In genomic region chr1:38038836-38039235, GRCh38 we compare ENCODE assay signal across 19 cellular contexts. TPM values are rescaled to one million over a fixed set of nuclear protein-coding genes. Genes with fewer than 3 reads are reported as not detected.
A peak's percentile ranks its signal among the peaks of the same experiment; 100 is the strongest.
DNase-seq lines count a peak whose midpoint lies in the region; ATAC-seq and TF ChIP-seq lines count a peak whose summit lies in the region.
"Had no signal": no experiment of that assay in that cellular context is flagged by ENCODE, and none has a peak within 500 bp of the region (broad histone marks: within the 10 kb centered on the region; RNA-seq: fewer than 3 reads in every experiment).

No MANE protein-coding gene starts in this region.

- H2BK12ac ChIP-seq in neuronal stem cell (ENCODE audit: low read length), result no peak overlapping the region

- H2BK120ac ChIP-seq in neuronal stem cell (ENCODE audit: low read depth, low read length), result no peak overlapping the region

- H2BK15ac ChIP-seq in neuronal stem cell (ENCODE audit: low read length), result no peak overlapping the region

- H2BK5ac ChIP-seq in neuronal stem cell (ENCODE audit: low read length), result no peak overlapping the region

- H4K8ac ChIP-seq in neuronal stem cell (ENCODE audit: low read depth, low read length), result no peak overlapping the region

- H3K4me2 ChIP-seq in PC-3 (ENCODE audit: low read length) (peak overlapping the region; percentile 8; the same call in 1 of the 2 replicates), neuronal stem cell (ENCODE audit: insufficient read depth, low read length, poor library complexity, severe bottlenecking) (no peak overlapping the region)

- no TSS peak for BruUV-seq in PC-3 (replicated peaks; lab: Mats Ljungman, UMichigan)

- WGBS in neuronal stem cell (ENCODE audit: extremely low coverage in 2 of 2, insufficient read length in 2 of 2, insufficient replicate concordance in 1 of 2), 2 donors, result no CpG with 5 or more reads among the region's 10 CpGs

- H2AK5ac ChIP-seq in neuronal stem cell (ENCODE audit: low read depth, low read length), result no peak overlapping the region

- peaks cover 7% of the 10 kb centered on the region; the same call in 1 of the 2 replicates for H3K27me3 ChIP-seq in PC-3 (ENCODE audit: low read length)
- H3K27me3 ChIP-seq in neuronal stem cell (ENCODE audit: control insufficient read depth in 3 of 3, insufficient read depth in 3 of 3, low read depth in 1 of 3, low read length in 3 of 3), result no peaks in the 10 kb centered on the region

- H3K4ac ChIP-seq in neuronal stem cell (ENCODE audit: low read length), result no peak overlapping the region

- H3K27ac ChIP-seq in PC-3 (ENCODE audit: low read length) (no peak overlapping the region), neuronal stem cell (replicated peaks; ENCODE audit: low read length) (no peak overlapping the region)
- H3K27ac ChIP-seq: brain microvascular endothelial cell, left lung, upper lobe of left lung had no signal

- POLR2A ChIA-PET in PC-3 (lab: Charles Lee; ENCODE audit: unreplicated experiment), result no interaction called here

- H2AFZ ChIP-seq in PC-3 (ENCODE audit: low read length), result no peak overlapping the region
- no peak overlapping the region for H2AFZ ChIP-seq in neuronal stem cell (ENCODE audit: low read length)

- intact Hi-C loops in PC-3 (cut with micrococcal nuclease), result loop anchor here (10.0 kb wide), 1 partner anchor 96 kb away; no protein-coding TSS in a partner anchor

- no peak overlapping the region for H3K14ac ChIP-seq in neuronal stem cell (ENCODE audit: low read length)

- no peaks in the 10 kb centered on the region for H3K36me3 ChIP-seq in PC-3 (ENCODE audit: low read depth, low read length)
- peaks cover 19 to 68% of the 10 kb centered on the region in 2 donors for H3K36me3 ChIP-seq in neuronal stem cell (replicated peaks in 1 of 2; ENCODE audit: control insufficient read depth in 2 of 2, insufficient read depth in 2 of 2, low read length in 2 of 2)
- H3K36me3 ChIP-seq: brain microvascular endothelial cell, left lung, upper lobe of left lung had no signal

- H3F3A ChIP-seq in PC-3 (ENCODE audit: low read length, unreplicated experiment), result no peaks in the 10 kb centered on the region

- H3K9me2 ChIP-seq in PC-3 (replicated peaks; ENCODE audit: low read length), result no peaks in the 10 kb centered on the region

- peaks cover 4% of the 10 kb centered on the region for H3K79me1 ChIP-seq in neuronal stem cell (ENCODE audit: low read depth, low read length)

- H3K23ac ChIP-seq in neuronal stem cell (ENCODE audit: low read depth, low read length, poor library complexity), result no peak overlapping the region

- H3K79me2 ChIP-seq in PC-3 (ENCODE audit: low read length), result no peaks in the 10 kb centered on the region

- H3K4me3 ChIP-seq in PC-3 (ENCODE audit: low read length) (no peak overlapping the region), epithelial cell of proximal tubule (ENCODE audit: low read depth, low read length) (no peak overlapping the region), neuronal stem cell (ENCODE audit: low read length in 2 of 2) (peak overlapping the region in 1 of 2 donors; percentile 5)
- H3K4me3 ChIP-seq: left lung, upper lobe of left lung had no signal

- H4K20me1 ChIP-seq in PC-3 (ENCODE audit: low read length), result no peaks in the 10 kb centered on the region

- H3K4me1 ChIP-seq in PC-3 (ENCODE audit: insufficient read depth, low read length) (peaks cover 4% of the 10 kb centered on the region; the same call in 1 of the 2 replicates), neuronal stem cell (ENCODE audit: control insufficient read depth in 2 of 2, insufficient read depth in 1 of 2, low read depth in 1 of 2, low read length in 2 of 2) (peaks cover 24 to 30% of the 10 kb centered on the region in 2 donors)
- H3K4me1 ChIP-seq: left lung, upper lobe of left lung had no signal

- no peak overlapping the region for H3K9ac ChIP-seq in PC-3 (ENCODE audit: low read length)
- H3K9ac ChIP-seq in neuronal stem cell (ENCODE audit: low read depth, low read length, poor library complexity), result no peak overlapping the region

- H4K91ac ChIP-seq in neuronal stem cell (ENCODE audit: low read depth, low read length, poor library complexity), result no peak overlapping the region

- peak overlapping the region; percentile 12 for H3K18ac ChIP-seq in neuronal stem cell (ENCODE audit: low read length)

- ATAC-seq in PC-3, result peak; percentile 67
- no peak for ATAC-seq in GM21515 (IDR thresholded peaks at IDR 0.05; ENCODE audit: unreplicated experiment)
- ATAC-seq in HG03108 (IDR thresholded peaks at IDR 0.05; ENCODE audit: unreplicated experiment), result no peak
- ATAC-seq: left lung; naive thymus-derived CD4-positive, alpha-beta T cell had no signal

- CTCF ChIA-PET in PC-3 (lab: Charles Lee), result interaction anchor here (0.6 kb wide), 1 partner anchor 9 kb away, joined by 4 read pairs; no protein-coding TSS in a partner anchor

- DNase-seq in ELR (ENCODE audit: low read depth) (peak; percentile 85), PC-3 (peak; percentile 62), epithelial cell of proximal tubule (ENCODE audit: low read depth) (peak; percentile 59), neuronal stem cell (ENCODE audit: low spot score) (no peak), occipital lobe (lab: John Stamatoyannopoulos, UW) (no peak), NCI-H1105 (lab: John Stamatoyannopoulos, UW) (no peak)
- DNase-seq: brain microvascular endothelial cell; CD4-positive, CD25-positive, alpha-beta regulatory T cell; effector CD4-positive, alpha-beta T cell; GDM1; H7; naive thymus-derived CD4-positive, alpha-beta T cell; NCI-H187; NCI-H69; SIG-M5; upper lobe of left lung had no signal

- H3K9me3 ChIP-seq in PC-3 (ENCODE audit: low read length) (no peaks in the 10 kb centered on the region), neuronal stem cell (replicated peaks in 1 of 2; ENCODE audit: control insufficient read depth in 2 of 2, insufficient read depth in 1 of 2, low read depth in 1 of 2, low read length in 2 of 2) (peaks cover 7 to 10% of the 10 kb centered on the region in 2 donors)
- H3K9me3 ChIP-seq: left lung, upper lobe of left lung had no signal

- TF ChIP-seq CTCF in PC-3 (conservative IDR thresholded peaks at IDR 0.05; ENCODE audit: low read depth, low read length) (no peak), epithelial cell of proximal tubule (conservative IDR thresholded peaks at IDR 0.05; ENCODE audit: low read depth, low read length) (no peak)

RNA-seq across cellular contexts. Expression of gene POU3F1, which starts 7.8 kb away (rescaled TPM):
- total RNA-seq in PC-3 (2014; rRNA removed) (not detected in 2 replicates), epithelial cell of proximal tubule (not detected in 2 replicates), occipital lobe (9.4 TPM)
- 34.6 TPM for polyA plus RNA-seq in neuronal stem cell (2013, experiment 1 of 2)
- 34.4 TPM for polyA plus RNA-seq in neuronal stem cell (2013, experiment 2 of 2)
- total RNA-seq: left lung had no signal
- polyA plus RNA-seq: naive thymus-derived CD4-positive, alpha-beta T cell had no signal

RNA-seq across cellular contexts. Expression of gene UTP11, which starts 26.3 kb away (rescaled TPM):
- total RNA-seq in PC-3 (2014; rRNA removed) (33.8 and 48.1 TPM in 2 replicates), epithelial cell of proximal tubule (49.2 and 60.5 TPM in 2 replicates), occipital lobe (52.9 TPM)
- polyA plus RNA-seq in neuronal stem cell (2013, experiment 1 of 2), result 52.4 TPM
- 53.8 TPM for polyA plus RNA-seq in neuronal stem cell (2013, experiment 2 of 2)

RNA-seq across cellular contexts. Expression of gene FHL3, which starts 33.5 kb away (rescaled TPM):
- 3.6 and 6.3 TPM in 2 replicates for total RNA-seq in PC-3 (2014; rRNA removed)
- 14.2 and 24.5 TPM in 2 replicates for total RNA-seq in epithelial cell of proximal tubule
- 26.5 TPM for polyA plus RNA-seq in neuronal stem cell (2013, experiment 1 of 2)
- polyA plus RNA-seq in neuronal stem cell (2013, experiment 2 of 2), result 25.9 TPM
- 4.1 TPM for total RNA-seq in occipital lobe

RNA-seq across cellular contexts. Expression of gene SF3A3, which starts 49.0 kb away (rescaled TPM):
- total RNA-seq in PC-3 (2014; rRNA removed) (103 and 142 TPM in 2 replicates), epithelial cell of proximal tubule (77.0 and 86.9 TPM in 2 replicates), occipital lobe (53.5 TPM)
- polyA plus RNA-seq in neuronal stem cell (2013, experiment 1 of 2), result 53.3 TPM
- 50.9 TPM for polyA plus RNA-seq in neuronal stem cell (2013, experiment 2 of 2)

Comparison
In these comparisons a context has a peak if more than half of its experiments do, and no peak if none do; other contexts are left out.
1. DNase-seq: peak in ELR (single experiment), PC-3 (single experiment) and epithelial cell of proximal tubule (single experiment); none in neuronal stem cell (single experiment), occipital lobe (single experiment) and NCI-H1105 (single experiment).
2. RNA of gene POU3F1, which starts 7.8 kb away (total RNA-seq): 9.4 TPM in occipital lobe (single experiment); not detected in PC-3 and not detected in epithelial cell of proximal tubule; every median in the first group is over 10 times any median in the second.